In the genomic region with DNA sequence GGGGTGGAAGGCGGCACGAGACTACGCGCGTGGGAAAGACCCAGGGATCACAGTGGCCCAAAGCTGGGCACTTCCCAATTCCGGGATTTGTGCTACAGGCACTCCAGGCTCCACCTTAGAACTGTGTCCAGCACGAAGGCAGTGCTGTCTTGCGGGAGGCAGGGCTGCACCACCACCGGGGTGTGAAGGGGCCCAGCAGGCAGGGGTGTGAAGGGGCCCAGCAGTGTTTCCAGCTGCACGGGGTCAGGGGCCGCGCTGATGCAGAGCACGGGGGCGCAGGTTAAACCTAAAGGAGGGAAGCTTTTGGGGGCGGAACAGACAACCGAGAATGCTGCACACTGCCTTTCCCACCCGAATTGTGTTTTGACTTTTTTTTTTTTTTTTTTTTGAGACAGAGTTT, we compare ENCODE assay signal across 1 cellular context.
TF ChIP-seq lines count a peak whose summit lies in the region.

No MANE protein-coding gene starts in this region.

TF ChIP-seq in GM12878, 131 proteins besides CTCF, POLR2A, EP300 and RAD21:
- TF ChIP-seq BACH1 (IDR thresholded peaks at IDR 0.05; ENCODE audit: borderline replicate concordance): no peak
- TF ChIP-seq, protein P1, sequence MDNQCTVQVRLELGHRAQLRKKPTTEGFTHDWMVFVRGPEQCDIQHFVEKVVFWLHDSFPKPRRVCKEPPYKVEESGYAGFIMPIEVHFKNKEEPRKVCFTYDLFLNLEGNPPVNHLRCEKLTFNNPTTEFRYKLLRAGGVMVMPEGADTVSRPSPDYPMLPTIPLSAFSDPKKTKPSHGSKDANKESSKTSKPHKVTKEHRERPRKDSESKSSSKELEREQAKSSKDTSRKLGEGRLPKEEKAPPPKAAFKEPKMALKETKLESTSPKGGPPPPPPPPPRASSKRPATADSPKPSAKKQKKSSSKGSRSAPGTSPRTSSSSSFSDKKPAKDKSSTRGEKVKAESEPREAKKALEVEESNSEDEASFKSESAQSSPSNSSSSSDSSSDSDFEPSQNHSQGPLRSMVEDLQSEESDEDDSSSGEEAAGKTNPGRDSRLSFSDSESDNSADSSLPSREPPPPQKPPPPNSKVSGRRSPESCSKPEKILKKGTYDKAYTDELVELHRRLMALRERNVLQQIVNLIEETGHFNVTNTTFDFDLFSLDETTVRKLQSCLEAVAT (IDR thresholded peaks at IDR 0.05): 0 out of 2 replicates have a peak, but pooled peaks have one; percentile 21
- no peak for TF ChIP-seq POLR2AphosphoS5 (IDR thresholded peaks at IDR 0.05; ENCODE audit: low read length)
- TF ChIP-seq GABPA (IDR thresholded peaks at IDR 0.05; ENCODE audit: low read depth): no peak
- TF ChIP-seq MYB (IDR thresholded peaks at IDR 0.05; ENCODE audit: borderline replicate concordance, low read depth, low read length): no peak
- TF ChIP-seq ZNF274 (IDR thresholded peaks at IDR 0.05; ENCODE audit: insufficient read depth, insufficient read length): no peak
TF ChIP-seq in GM12878: peak in this region for 1.
